In the genomic region with DNA sequence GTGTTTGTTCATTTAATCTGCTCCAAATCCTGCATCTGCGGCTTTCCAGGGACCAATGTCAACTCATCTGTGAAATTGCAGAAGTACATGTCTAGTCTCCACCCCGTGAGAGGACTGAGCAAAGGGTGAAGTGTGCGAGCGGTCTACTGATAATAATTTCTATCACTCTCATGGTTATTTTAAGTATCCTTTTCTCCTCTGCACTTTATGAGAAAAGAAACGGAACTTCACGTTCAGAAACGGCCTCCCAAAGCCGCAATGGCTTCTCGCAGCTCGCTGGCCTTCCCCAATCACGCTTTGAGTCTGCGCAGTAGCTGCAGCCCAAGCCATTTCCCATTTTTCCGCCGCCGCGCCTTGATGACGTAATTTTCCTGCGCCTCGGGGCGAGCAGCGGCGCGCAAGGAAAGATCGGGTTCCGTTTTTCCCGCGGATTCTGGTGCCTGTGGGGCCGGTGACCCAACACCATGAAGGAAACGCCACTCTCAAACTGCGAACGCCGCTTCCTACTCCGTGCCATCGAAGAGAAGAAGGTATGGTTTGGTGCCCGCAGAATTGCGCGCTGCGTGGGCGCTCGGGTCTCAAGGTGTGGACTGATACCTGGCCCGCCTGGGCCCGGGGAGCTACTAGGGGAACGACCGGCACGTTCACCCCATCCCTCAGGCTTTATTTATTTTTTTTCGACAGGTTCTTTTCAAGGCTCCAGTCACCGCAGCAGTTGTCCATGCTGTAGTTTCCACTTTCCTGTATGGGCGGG, we compare ENCODE assay signal across 8 cellular contexts. TPM values are rescaled to one million over a fixed set of nuclear protein-coding genes. Genes with fewer than 3 reads are reported as not detected.
DNase-seq lines count a peak whose midpoint lies in the region; ATAC-seq and TF ChIP-seq lines count a peak whose summit lies in the region.

TSS of gene EXOSC9 (plus strand) at position 363 of the 754 bp plus-strand sequence. CDS start at position 465, 102 bp downstream.

- H3K4me3 ChIP-seq in PC-3 (ENCODE audit: low read length) = peak within 1 kb of the TSS; percentile 84

- TF ChIP-seq RAD21 in Ishikawa (IDR thresholded peaks at IDR 0.05; ENCODE audit: low read depth) = no peak; the same call in 1 of the 2 replicates

- H3K27me3 ChIP-seq in PC-3 (ENCODE audit: low read length) = no peaks in the 10 kb centered on the region

- H4K20me1 ChIP-seq in PC-3 (ENCODE audit: low read length) = no peaks in the 10 kb centered on the region

- peaks cover 19% of the 10 kb centered on the region for H3K4me1 ChIP-seq in PC-3 (ENCODE audit: insufficient read depth, low read length)

- peak within 1 kb of the TSS; percentile 94 for H3K4me2 ChIP-seq in PC-3 (ENCODE audit: low read length)

- H2AFZ ChIP-seq in PC-3 (ENCODE audit: low read length) = peak within 1 kb of the TSS; percentile 85

- H3K36me3 ChIP-seq in PC-3 (ENCODE audit: low read depth, low read length) = peaks cover 10% of the 10 kb centered on the region; the same call in 1 of the 2 replicates

- no peaks in the 10 kb centered on the region for H3K9me3 ChIP-seq in PC-3 (ENCODE audit: low read length)

- TF ChIP-seq EP300 in Ishikawa (IDR thresholded peaks at IDR 0.05; ENCODE audit: borderline replicate concordance) = no peak; the same call in 1 of the 2 replicates

- H3K27ac ChIP-seq in PC-3 (ENCODE audit: low read length) (peak within 1 kb of the TSS; percentile 27; the same call in 1 of the 2 replicates), epithelial cell of prostate (peak within 1 kb of the TSS; percentile 57)

- intact Hi-C loops in PC-3 (cut with micrococcal nuclease) = loop anchor here (2.0 kb wide), 1 partner anchor 72 kb away; no protein-coding TSS in a partner anchor

- H3K79me2 ChIP-seq in PC-3 (ENCODE audit: low read length) = peaks cover 27% of the 10 kb centered on the region

- POLR2A ChIA-PET in PC-3 (lab: Charles Lee; ENCODE audit: unreplicated experiment) = interaction anchor here (1.0 kb wide), 1 partner anchor 23 kb away, joined by 5 read pairs; no protein-coding TSS in a partner anchor

- DNase-seq in DMS 273 treated with DMSO at 0.1 percent for 48 hours (lab: John Stamatoyannopoulos, UW) (peak; percentile 54), PC-3 (peak; percentile 93), activated T-cell treated with anti-CD3 and anti-CD28 coated beads for 48 hours (ENCODE audit: low read depth) (peak; percentile 91), epithelial cell of prostate (ENCODE audit: low read depth, low spot score) (peak; percentile 66), mucosa of gallbladder (ENCODE audit: low spot score) (peak; percentile 96)
- peak; percentile 86 to 95 for DNase-seq in stimulated activated CD8-positive, alpha-beta memory T cell treated with anti-CD3 and anti-CD28 coated beads, Interleukin-4, amount 100 ng/mL, for 4 hours (ENCODE audit: low read depth in 2 of 2, low spot score in 1 of 2)

- CTCF ChIA-PET in PC-3 (lab: Charles Lee) = interaction anchor here (0.5 kb wide), 1 partner anchor 916 kb away, joined by 3 read pairs; no protein-coding TSS in a partner anchor

- no peaks in the 10 kb centered on the region for H3K9me2 ChIP-seq in PC-3 (replicated peaks; ENCODE audit: low read length)

- peak; percentile 80 for ATAC-seq in GM21529 (IDR thresholded peaks at IDR 0.05; ENCODE audit: unreplicated experiment)
- ATAC-seq in PC-3 = peak; percentile 83

- peak within 1 kb of the TSS; percentile 93 for H3K9ac ChIP-seq in PC-3 (ENCODE audit: low read length)

- H3F3A ChIP-seq in PC-3 (ENCODE audit: low read length, unreplicated experiment) = no peaks in the 10 kb centered on the region

- BruUV-seq in PC-3 (replicated peaks; lab: Mats Ljungman, UMichigan) = TSS peak; percentile 74

- no peak for TF ChIP-seq CTCF in PC-3 (conservative IDR thresholded peaks at IDR 0.05; ENCODE audit: low read depth, low read length)

TF ChIP-seq in Ishikawa, 13 proteins besides CTCF, POLR2A, EP300 and RAD21:
- peak; percentile 71 for TF ChIP-seq TAF1 (IDR thresholded peaks at IDR 0.05; ENCODE audit: low read depth)
- peak; percentile 94 for TF ChIP-seq CREB1 (IDR thresholded peaks at IDR 0.05; ENCODE audit: low read depth)
- peak; percentile 91 for TF ChIP-seq MAX (IDR thresholded peaks at IDR 0.05)
- no peak for TF ChIP-seq ZBTB7A (IDR thresholded peaks at IDR 0.05; ENCODE audit: low read depth)
- peak; percentile 88 for TF ChIP-seq YY1 (IDR thresholded peaks at IDR 0.05; ENCODE audit: low read depth)
- no peak for TF ChIP-seq FOXM1 (IDR thresholded peaks at IDR 0.05; ENCODE audit: borderline replicate concordance, low read depth)
- TF ChIP-seq TCF12 (IDR thresholded peaks at IDR 0.05; ENCODE audit: low read depth) = peak; percentile 49; the same call in 1 of the 2 replicates
- no peak for TF ChIP-seq NFIC (IDR thresholded peaks at IDR 0.05)
- TF ChIP-seq TEAD4 (IDR thresholded peaks at IDR 0.05) = no peak
- no peak for TF ChIP-seq USF1 (IDR thresholded peaks at IDR 0.05)
- TF ChIP-seq CEBPB (IDR thresholded peaks at IDR 0.05) = peak; percentile 14; the same call in 1 of the 2 replicates
- no peak for TF ChIP-seq REST (IDR thresholded peaks at IDR 0.05; ENCODE audit: low read depth)
- TF ChIP-seq EGR1 (IDR thresholded peaks at IDR 0.05) = peak; percentile 52; the same call in 1 of the 2 replicates

RNA-seq across cellular contexts. Expression of gene EXOSC9, which starts in this region (rescaled TPM):
- total RNA-seq in PC-3 (2014; rRNA removed) (19.0 and 23.4 TPM in 2 replicates), mucosa of gallbladder (10.4 TPM)

Comparison
In these comparisons a context has a peak if more than half of its experiments do, and no peak if none do; other contexts are left out.
1. Peak in every context shown above with its lines: DNase-seq, ATAC-seq, H3K4me3 ChIP-seq and H3K27ac ChIP-seq.